In genomic region chr5:145104106-145104505, GRCh38 we compare ENCODE assay signal across 1 cellular context.
TF ChIP-seq lines count a peak whose summit lies in the region.

No MANE protein-coding gene starts in this region.

TF ChIP-seq in IMR-90, 13 proteins besides CTCF, POLR2A, EP300 and RAD21:
- TF ChIP-seq NFE2L2 (IDR thresholded peaks at IDR 0.05; ENCODE audit: low read depth, low read length), result no peak
- TF ChIP-seq MAZ (IDR thresholded peaks at IDR 0.05; ENCODE audit: borderline replicate concordance, low read depth, low read length), result no peak
- no peak for TF ChIP-seq USF2 (IDR thresholded peaks at IDR 0.05; ENCODE audit: low read depth, low read length)
- no peak for TF ChIP-seq CEBPB (IDR thresholded peaks at IDR 0.05; ENCODE audit: low read depth, low read length)
- no peak for TF ChIP-seq MAFK (IDR thresholded peaks at IDR 0.05; ENCODE audit: low read depth, low read length)
- no peak for TF ChIP-seq CHD1 (IDR thresholded peaks at IDR 0.05; ENCODE audit: low read depth, low read length)
- TF ChIP-seq, protein P1, sequence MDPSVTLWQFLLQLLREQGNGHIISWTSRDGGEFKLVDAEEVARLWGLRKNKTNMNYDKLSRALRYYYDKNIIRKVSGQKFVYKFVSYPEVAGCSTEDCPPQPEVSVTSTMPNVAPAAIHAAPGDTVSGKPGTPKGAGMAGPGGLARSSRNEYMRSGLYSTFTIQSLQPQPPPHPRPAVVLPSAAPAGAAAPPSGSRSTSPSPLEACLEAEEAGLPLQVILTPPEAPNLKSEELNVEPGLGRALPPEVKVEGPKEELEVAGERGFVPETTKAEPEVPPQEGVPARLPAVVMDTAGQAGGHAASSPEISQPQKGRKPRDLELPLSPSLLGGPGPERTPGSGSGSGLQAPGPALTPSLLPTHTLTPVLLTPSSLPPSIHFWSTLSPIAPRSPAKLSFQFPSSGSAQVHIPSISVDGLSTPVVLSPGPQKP (IDR thresholded peaks at IDR 0.05; ENCODE audit: borderline replicate concordance, low read depth, low read length), result no peak
- no peak for TF ChIP-seq SMC3 (IDR thresholded peaks at IDR 0.05; ENCODE audit: low read depth, low read length)
- TF ChIP-seq MXI1 (IDR thresholded peaks at IDR 0.05; ENCODE audit: borderline replicate concordance, low read depth, low read length), result no peak
- no peak for TF ChIP-seq FOS (IDR thresholded peaks at IDR 0.05; ENCODE audit: low read depth, low read length)
- no peak for TF ChIP-seq BHLHE40 (IDR thresholded peaks at IDR 0.05; ENCODE audit: low read depth, low read length)
- no peak for TF ChIP-seq RCOR1 (IDR thresholded peaks at IDR 0.05; ENCODE audit: insufficient replicate concordance, low read length)
